In the genomic region with DNA sequence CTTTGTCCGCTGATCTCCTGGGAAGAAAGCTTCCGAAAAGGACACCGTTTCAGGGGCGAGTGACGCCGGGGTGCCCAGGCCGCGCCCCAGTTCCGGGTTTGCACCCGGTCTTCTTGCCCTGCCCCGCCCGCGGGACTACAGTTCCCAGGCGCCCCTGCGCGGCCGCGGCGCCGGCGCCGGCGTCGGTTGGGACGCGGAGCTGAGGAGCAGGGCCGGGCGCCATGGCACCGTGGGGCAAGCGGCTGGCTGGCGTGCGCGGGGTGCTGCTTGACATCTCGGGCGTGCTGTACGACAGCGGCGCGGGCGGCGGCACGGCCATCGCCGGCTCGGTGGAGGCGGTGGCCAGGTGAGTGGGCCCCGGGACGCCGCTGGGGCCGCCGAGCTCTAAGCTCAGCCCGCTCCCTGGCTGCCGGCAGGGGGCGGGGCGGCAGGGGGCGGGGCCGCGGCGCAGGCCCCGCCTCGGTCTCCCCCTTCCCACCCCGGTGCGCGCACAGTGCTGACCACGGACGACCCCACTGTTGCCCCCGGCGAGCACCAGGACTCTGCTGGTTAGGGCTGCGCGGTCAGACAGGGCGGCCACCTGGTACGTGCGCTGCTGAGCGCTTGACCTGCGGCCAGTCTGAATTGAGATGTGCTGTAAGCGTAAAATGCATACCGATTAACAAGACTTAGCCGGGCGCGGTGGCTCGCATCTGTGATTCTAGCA, we compare ENCODE assay signal across 8 cellular contexts. TPM values are rescaled to one million over a fixed set of nuclear protein-coding genes. Genes with fewer than 3 reads are reported as not detected.
DNase-seq lines count a peak whose midpoint lies in the region; ATAC-seq and TF ChIP-seq lines count a peak whose summit lies in the region.

A gene with protein sequence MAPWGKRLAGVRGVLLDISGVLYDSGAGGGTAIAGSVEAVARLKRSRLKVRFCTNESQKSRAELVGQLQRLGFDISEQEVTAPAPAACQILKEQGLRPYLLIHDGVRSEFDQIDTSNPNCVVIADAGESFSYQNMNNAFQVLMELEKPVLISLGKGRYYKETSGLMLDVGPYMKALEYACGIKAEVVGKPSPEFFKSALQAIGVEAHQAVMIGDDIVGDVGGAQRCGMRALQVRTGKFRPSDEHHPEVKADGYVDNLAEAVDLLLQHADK (plus strand): TSS at position 182 of the 706 bp plus-strand sequence. CDS start 40 bp downstream, at position 222.

- H3K27me3 ChIP-seq in brain microvascular endothelial cell (replicated peaks) (no peaks in the 10 kb centered on the region), iPS-20b (ENCODE audit: insufficient read depth, low read length) (0 out of 2 replicates have a peak, but pooled peaks cover 6% of the 10 kb centered on the region), skeletal muscle tissue (ENCODE audit: control insufficient read depth in 3 of 3, insufficient read depth in 3 of 3, low read length in 3 of 3) (peaks cover 0 to 4% (median 0%) of the 10 kb centered on the region in 3 donors)

- H3K4me1 ChIP-seq in iPS-20b (ENCODE audit: insufficient read depth, low read length) (peaks cover 22% of the 10 kb centered on the region), skeletal muscle tissue (ENCODE audit: control insufficient read depth in 3 of 3, insufficient read depth in 3 of 3, low read length in 3 of 3) (peaks cover 0 to 5% (median 0%) of the 10 kb centered on the region in 3 donors)

- H3K9ac ChIP-seq in iPS-20b (ENCODE audit: low read depth, low read length) (peak within 1 kb of the TSS; percentile 58; the same call in 1 of the 2 replicates), skeletal muscle tissue (ENCODE audit: low read depth in 1 of 3, low read length in 3 of 3) (peak within 1 kb of the TSS; percentile 57 to 81 (median 68))

- H3K4me3 ChIP-seq in brain microvascular endothelial cell (ENCODE audit: low read depth, low read length), result peak within 1 kb of the TSS; percentile 78
- H3K4me3 ChIP-seq in iPS-20b (ENCODE audit: low read length), result peak within 1 kb of the TSS; percentile 71
- peak within 1 kb of the TSS; percentile 79 to 92 (median 89) for H3K4me3 ChIP-seq in skeletal muscle tissue (ENCODE audit: low read length in 3 of 3)

- H3K36me3 ChIP-seq in brain microvascular endothelial cell (replicated peaks) (no peaks in the 10 kb centered on the region), iPS-20b (ENCODE audit: insufficient read depth, low read depth, low read length) (no peaks in the 10 kb centered on the region), skeletal muscle tissue (ENCODE audit: control insufficient read depth in 3 of 3, insufficient read depth in 3 of 3, low read length in 3 of 3) (no peaks in the 10 kb centered on the region)

- peak; percentile 95 for ATAC-seq in HG02840 (IDR thresholded peaks at IDR 0.05; ENCODE audit: low FRiP score, unreplicated experiment)

- H3K9me3 ChIP-seq in iPS-20b (ENCODE audit: insufficient read depth, low read depth, low read length) (no peaks in the 10 kb centered on the region), skeletal muscle tissue (ENCODE audit: control insufficient read depth in 3 of 3, low read length in 3 of 3) (no peaks in the 10 kb centered on the region)

- DNase-seq in NCI-H187 (lab: John Stamatoyannopoulos, UW) (peak; percentile 34 to 53), NCI-H187 treated with DMSO at 0.1 percent for 48 hours (lab: John Stamatoyannopoulos, UW) (no peak), NCI-H146 (lab: John Stamatoyannopoulos, UW) (peak; percentile 84), UCSD-AML1 (lab: John Stamatoyannopoulos, UW; ENCODE audit: unreplicated experiment) (peak; percentile 89), brain microvascular endothelial cell (peak; percentile 60)

- H3K27ac ChIP-seq in brain microvascular endothelial cell (peak within 1 kb of the TSS; percentile 39), iPS-20b (ENCODE audit: low read length) (no peak within 1 kb of the TSS), skeletal muscle tissue (ENCODE audit: low read depth, low read length) (peak within 1 kb of the TSS; percentile 54)

- no peak for TF ChIP-seq CTCF in brain microvascular endothelial cell (IDR thresholded peaks at IDR 0.05; ENCODE audit: low read depth, low read length, missing control alignments)

- in situ Hi-C loops in brain microvascular endothelial cell (cut with HindIII; ENCODE audit: low pct_ligation_motif_present, low sequenced_read_pairs), result no loop called here

RNA-seq across cellular contexts. Expression of the gene that starts here (rescaled TPM):
- 4.2 TPM for total RNA-seq in skeletal muscle tissue
